In genomic region chr3:169966951-169967915, GRCh38 we compare ENCODE assay signal across 8 cellular contexts. TPM values are rescaled to one million over a fixed set of nuclear protein-coding genes. Genes with fewer than 3 reads are reported as not detected.
DNase-seq lines count a peak whose midpoint lies in the region; ATAC-seq, FAIRE-seq and TF ChIP-seq lines count a peak whose summit lies in the region.

No MANE protein-coding gene starts in this region.

- H2AFZ ChIP-seq in SU-DHL-6 (ENCODE audit: low read depth, low read length, severe bottlenecking): no peak overlapping the region
- peak overlapping the region; percentile 37 for H2AFZ ChIP-seq in GM12878 (ENCODE audit: control insufficient read depth, low read depth, low read length)
- H2AFZ ChIP-seq in hepatocyte: peak overlapping the region; percentile 34

- H4K20me1 ChIP-seq in SU-DHL-6 (ENCODE audit: low read depth, low read length) (0 out of 2 replicates have a peak, but pooled peaks cover 4% of the 10 kb centered on the region), GM12878 (ENCODE audit: control insufficient read depth, insufficient read depth) (no peaks in the 10 kb centered on the region; the same call in 1 of the 2 replicates), hepatocyte (ENCODE audit: insufficient read depth, poor library complexity, severe bottlenecking) (peaks cover 47% of the 10 kb centered on the region)

- TF ChIP-seq EP300 in GM12878 (IDR thresholded peaks at IDR 0.05; ENCODE audit: borderline replicate concordance in 1 of 2, control insufficient read depth in 1 of 2, low read depth in 2 of 2, low read length in 2 of 2): no peak

- H3K4me2 ChIP-seq in SU-DHL-6 (ENCODE audit: low read depth, low read length, poor library complexity, severe bottlenecking) (peak overlapping the region; percentile 96), GM12878 (ENCODE audit: control insufficient read depth, insufficient read depth) (peak overlapping the region; percentile 83), hepatocyte (peak overlapping the region; percentile 79)

- H3K9ac ChIP-seq in SU-DHL-6 (ENCODE audit: low read length) (peak overlapping the region; percentile 75), GM12878 (ENCODE audit: control insufficient read depth, insufficient read depth, low read length) (peak overlapping the region; percentile 85)

- BruUV-seq in GM12878 (replicated peaks; lab: Mats Ljungman, UMichigan): TSS peak; percentile 47

- H3K9me3 ChIP-seq in SU-DHL-6 (ENCODE audit: insufficient read depth, low read length) (no peaks in the 10 kb centered on the region), GM12878 (replicated peaks; ENCODE audit: control insufficient read depth, insufficient read depth, low read length) (no peaks in the 10 kb centered on the region; the same call in 2 of the 3 replicates), hepatocyte (ENCODE audit: low read depth) (no peaks in the 10 kb centered on the region)

- intact Hi-C loops in GM12878 (cut with micrococcal nuclease; ENCODE audit: unreplicated experiment): loop anchor here (1.0 to 5.0 kb wide), 4 partner anchors 22 to 205 kb away; no protein-coding TSS in a partner anchor

- peaks cover 7% of the 10 kb centered on the region; the same call in 1 of the 2 replicates for H3K4me1 ChIP-seq in GM12878 (ENCODE audit: control insufficient read depth, insufficient read depth, low read length)
- H3K4me1 ChIP-seq in hepatocyte (ENCODE audit: insufficient read depth): peaks cover 17% of the 10 kb centered on the region

- in situ Hi-C loops in KBM-7 (cut with MboI; ENCODE audit: low pct_unique_long_range_greater_than_20kb, low sequenced_read_pairs): no loop called here
- in situ Hi-C loops in GM12878 (cut with MboI): no loop called here

- SMC1A ChIA-PET in GM12878 (lab: Charles Lee; ENCODE audit: uncharacterized antibody, unreplicated experiment): interaction anchor here (0.6 to 9.1 kb wide), 20 partner anchors 8 to 206 kb away, joined by 3 to 174 read pairs (median 4); no protein-coding TSS in a partner anchor

- CTCF ChIA-PET in GM12878 (lab: Yijun Ruan, JAX): interaction anchor here (0.5 to 6.6 kb wide), 22 partner anchors 8 to 209 kb away, joined by 3 to 81 read pairs (median 6); no protein-coding TSS in a partner anchor

- H3K27ac ChIP-seq in SU-DHL-6 (ENCODE audit: low read depth, low read length) (peak overlapping the region; percentile 97), GM12878 (ENCODE audit: control insufficient read depth, insufficient read depth) (peak overlapping the region; percentile 91), hepatocyte (peak overlapping the region; percentile 96)

- H3K27me3 ChIP-seq in SU-DHL-6 (ENCODE audit: low read length) (no peaks in the 10 kb centered on the region), GM12878 (replicated peaks in 1 of 2; ENCODE audit: control insufficient read depth in 2 of 2, insufficient read depth in 2 of 2, low read length in 1 of 2) (no peaks in the 10 kb centered on the region), hepatocyte (no peaks in the 10 kb centered on the region)

- RAD21 ChIA-PET in GM12878 (lab: Charles Lee; ENCODE audit: unreplicated experiment): interaction anchor here (0.6 to 8.3 kb wide), 18 partner anchors 13 to 478 kb away, joined by 3 to 123 read pairs (median 3); partner anchors contain the start of gene ACTRT3

- no peaks in the 10 kb centered on the region for H3K9me2 ChIP-seq in SU-DHL-6 (replicated peaks; ENCODE audit: insufficient read depth, low read length)
- H3K9me2 ChIP-seq in hepatocyte (replicated peaks; ENCODE audit: insufficient read depth): no peaks in the 10 kb centered on the region

- peaks cover 97% of the 10 kb centered on the region for H3K79me2 ChIP-seq in SU-DHL-6 (ENCODE audit: insufficient read depth, low read length)
- H3K79me2 ChIP-seq in GM12878 (ENCODE audit: control insufficient read depth, insufficient read depth, low read length): peaks cover 70% of the 10 kb centered on the region
- H3K79me2 ChIP-seq in hepatocyte: peaks cover 53% of the 10 kb centered on the region

- no peak for TF ChIP-seq CTCF in SU-DHL-6 (IDR thresholded peaks at IDR 0.05; ENCODE audit: insufficient read depth, low read length, poor library complexity, severe bottlenecking)
- TF ChIP-seq CTCF in GM12878 (IDR thresholded peaks at IDR 0.05 in 2 of 3, conservative IDR thresholded peaks at IDR 0.05 in 1 of 3; ENCODE audit: control insufficient read depth in 2 of 3, extremely low read depth in 1 of 3, insufficient read depth in 1 of 3, low read depth in 3 of 3, low read length in 3 of 3): no peak
- no peak for TF ChIP-seq CTCF in hepatocyte (IDR thresholded peaks at IDR 0.05; ENCODE audit: poor library complexity)

- peaks cover 40% of the 10 kb centered on the region for H3K36me3 ChIP-seq in SU-DHL-6 (ENCODE audit: low read length)
- peaks cover 0 to 2% of the 10 kb centered on the region in 2 experiments; a peak in 1 of 4 replicates for H3K36me3 ChIP-seq in GM12878 (ENCODE audit: control insufficient read depth in 2 of 2, insufficient read depth in 2 of 2, low read length in 1 of 2)
- H3K36me3 ChIP-seq in hepatocyte (replicated peaks; ENCODE audit: insufficient read depth, low read depth): no peaks in the 10 kb centered on the region

- DNase-seq in EL (peak; percentile 61), KBM-7 (peak; percentile 68), GM12878 (ENCODE audit: low read depth, low spot score) (no peak), hepatocyte (ENCODE audit: low spot score) (peak; percentile 65), renal cortical epithelial cell (ENCODE audit: low read depth) (peak; percentile 49), NCI-H345 (lab: John Stamatoyannopoulos, UW) (no peak)

- H3K4me3 ChIP-seq in SU-DHL-6 (ENCODE audit: insufficient read depth, low read length, poor library complexity, severe bottlenecking) (peak overlapping the region; percentile 81), GM12878 (peak overlapping the region; percentile 79), hepatocyte (peak overlapping the region; percentile 56)

- ATAC-seq in GM21737 (IDR thresholded peaks at IDR 0.05; ENCODE audit: unreplicated experiment): peak; percentile 26
- peak; percentile 71 for ATAC-seq in GM12878

- FAIRE-seq in GM12878 (lab: Jason Lieb, UNC): no peak

- no peak for TF ChIP-seq RAD21 in GM12878 (IDR thresholded peaks at IDR 0.05; ENCODE audit: insufficient read depth, low read depth, low read length)

- TF ChIP-seq POLR2A in GM12878 (IDR thresholded peaks at IDR 0.05; ENCODE audit: low read depth, low read length): no peak

- peaks cover 58% of the 10 kb centered on the region for H3F3A ChIP-seq in SU-DHL-6 (ENCODE audit: insufficient read depth)

- WGBS in GM12878 (ENCODE audit: insufficient coverage, insufficient replicate concordance, low lambda C conversion rate, missing lambda C conversion rate): 8% methylated on average over 24 of the region's 44 CpGs
- WGBS in hepatocyte (ENCODE audit: low lambda C conversion rate, missing lambda C conversion rate): 8% methylated on average over 21 of the region's 44 CpGs

- POLR2A ChIA-PET in GM12878 (lab: Charles Lee): interaction anchor here (0.8 to 5.8 kb wide), 15 partner anchors 9 to 197 kb away, joined by 3 to 37 read pairs (median 5); partner anchors contain the start of gene ACTRT3

TF ChIP-seq in GM12878, 131 proteins besides CTCF, POLR2A, EP300 and RAD21 (continues in another document):
- no peak for TF ChIP-seq FOXM1 (IDR thresholded peaks at IDR 0.05; ENCODE audit: low read depth, low read length)

RNA-seq across cellular contexts. Expression of gene SEC62, which starts 0.6 kb away (rescaled TPM):
- 42.3 and 54.8 TPM in 2 replicates for total RNA-seq in GM12878 (2013; cell fraction: nucleolus; rRNA removed)
- total RNA-seq in GM12878 (2014; rRNA removed) (25.6 and 34.1 TPM in 2 replicates), GM12878 (2014; rRNA removed; fragmentation: Illumina TruSeq; extraction: Trizol) (60.8 and 70.3 TPM in 2 replicates), GM12878 (2021) (68.8 and 74.6 TPM in 2 replicates), hepatocyte (45.4 and 48.7 TPM in 2 replicates), renal cortical epithelial cell (28.8 and 106 TPM in 2 replicates)
- 57.4 TPM for polyA plus RNA-seq in GM12878 (2011; ENCODE audit: low read depth)
- polyA plus RNA-seq in GM12878 (2011; rRNA removed) (59.6 and 64.3 TPM in 2 replicates), GM12878 (2014; fragmentation: Illumina TruSeq; extraction: Trizol) (115 and 146 TPM in 2 replicates), GM12878 (2014; fragmentation: Nextera tagmentation; extraction: Ambion mirVana) (100 to 1,000 TPM; 252 to 270 TPM), GM12878 (2014; rRNA removed) (44.1 and 45.5 TPM in 2 replicates), GM12878 (2016; fragmentation: Nextera tagmentation; extraction: Ambion mirVana) (100 to 1,000 TPM; 160 to 165 TPM), hepatocyte (138 and 147 TPM in 2 replicates)
- 21.2 and 33.9 TPM in 2 replicates for polyA plus RNA-seq in GM12878 (2011; cell fraction: cytosol; rRNA removed)
- polyA plus RNA-seq in GM12878 (2011; cell fraction: nucleus; rRNA removed): 18.1 and 22.6 TPM in 2 replicates
- 86.6 and 176 TPM in 2 replicates for polyA plus RNA-seq in GM12878 (2012)
- polyA minus RNA-seq in GM12878 (2011; rRNA and poly(A)+ RNA removed): 71.9 and 81.5 TPM in 2 replicates
- polyA minus RNA-seq in GM12878 (2011; cell fraction: cytosol; rRNA and poly(A)+ RNA removed): 9.6 and 15.8 TPM in 2 replicates
- polyA minus RNA-seq in GM12878 (2011; cell fraction: nucleus; rRNA and poly(A)+ RNA removed): 12.2 and 15.9 TPM in 2 replicates

RNA-seq across cellular contexts. Expression of gene SAMD7, which starts 55.9 kb away (rescaled TPM):
- total RNA-seq in GM12878 (2013; cell fraction: nucleolus; rRNA removed): not detected in 2 replicates
- 0.11 TPM in 1 of 2 replicates, not detected in the other for total RNA-seq in GM12878 (2014; rRNA removed)
- 0.04 and 0.05 TPM in 2 replicates for total RNA-seq in GM12878 (2014; rRNA removed; fragmentation: Illumina TruSeq; extraction: Trizol)
- total RNA-seq in GM12878 (2021): not detected in 2 replicates
- not detected for polyA plus RNA-seq in GM12878 (2011; ENCODE audit: low read depth)
- polyA plus RNA-seq in GM12878 (2011; rRNA removed): not detected in 2 replicates
- not detected in 2 replicates for polyA plus RNA-seq in GM12878 (2011; cell fraction: cytosol; rRNA removed)
- polyA plus RNA-seq in GM12878 (2011; cell fraction: nucleus; rRNA removed): not detected in 2 replicates
- polyA plus RNA-seq in GM12878 (2012): 0.12 TPM in 1 of 2 replicates, not detected in the other
- polyA plus RNA-seq in GM12878 (2014; fragmentation: Illumina TruSeq; extraction: Trizol): 0.07 TPM in 1 of 2 replicates, not detected in the other
- under 1 TPM; 0.04 to 0.11 TPM for polyA plus RNA-seq in GM12878 (2014; fragmentation: Nextera tagmentation; extraction: Ambion mirVana)
- 0.03 and 0.10 TPM in 2 replicates for polyA plus RNA-seq in GM12878 (2014; rRNA removed)
- under 1 TPM in 1 of 2 experiments, not detected in 1; 0.11 TPM for polyA plus RNA-seq in GM12878 (2016; fragmentation: Nextera tagmentation; extraction: Ambion mirVana)
- polyA minus RNA-seq in GM12878 (2011; rRNA and poly(A)+ RNA removed): not detected in 2 replicates
- polyA minus RNA-seq in GM12878 (2011; cell fraction: cytosol; rRNA and poly(A)+ RNA removed): not detected in 2 replicates
- not detected in 2 replicates for polyA minus RNA-seq in GM12878 (2011; cell fraction: nucleus; rRNA and poly(A)+ RNA removed)
- not detected in 2 replicates for total RNA-seq in hepatocyte
- not detected in 2 replicates for polyA plus RNA-seq in hepatocyte
- not detected in 2 replicates for total RNA-seq in renal cortical epithelial cell

Comparison
In these comparisons a context has a peak if more than half of its experiments do, and no peak if none do; other contexts are left out.
1. DNase-seq: peak in EL (single experiment), KBM-7 (single experiment), hepatocyte (single experiment) and renal cortical epithelial cell (single experiment); none in GM12878 (single experiment) and NCI-H345 (single experiment).
2. Peak in every context shown above with its lines, with median percentiles within 50 percentile points of each other: H3K27ac ChIP-seq, H3K4me2 ChIP-seq and H3K4me3 ChIP-seq.